Comparison of ENCODE assay signal across 1 cellular context in the genomic region with DNA sequence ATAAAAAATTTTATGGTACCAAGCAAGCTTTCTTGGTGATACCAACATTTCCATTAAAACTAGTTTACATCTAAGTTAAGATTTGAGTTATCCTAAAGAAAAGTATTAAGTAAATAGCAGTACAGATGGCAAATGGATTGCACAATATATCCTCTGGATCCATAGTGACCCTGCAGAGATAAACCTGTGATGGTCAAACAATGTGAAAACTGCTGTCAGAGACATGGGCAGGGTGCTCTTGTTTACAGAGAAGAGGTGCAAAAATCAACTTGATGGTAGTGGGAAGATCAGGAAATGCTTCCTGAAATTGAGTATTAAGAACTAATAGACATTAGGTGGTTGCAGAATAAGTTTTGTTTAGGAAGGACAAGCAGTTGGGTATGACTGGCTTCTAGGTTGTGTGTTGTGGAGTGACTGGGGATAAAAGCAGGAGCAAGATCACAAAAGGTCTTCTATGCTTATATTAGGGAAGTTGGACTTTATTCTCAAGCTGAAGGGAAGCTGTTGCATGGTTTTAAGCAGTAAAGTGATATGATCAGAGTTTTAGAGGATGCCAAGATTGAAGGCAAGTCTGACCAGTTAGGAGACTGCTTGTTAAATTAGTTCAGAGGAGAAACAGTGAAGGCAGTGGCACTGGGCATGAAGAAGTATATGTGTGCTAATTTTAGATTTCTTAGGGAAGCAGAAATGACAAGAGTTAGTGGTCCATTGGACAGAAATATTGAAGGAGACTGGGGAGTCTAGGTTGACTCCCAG.
A peak's percentile ranks its signal among the peaks of the same experiment; 100 is the strongest.
TF ChIP-seq lines count a peak whose summit lies in the region.

No MANE protein-coding gene starts in this region.

TF ChIP-seq in HepG2, 621 proteins besides CTCF, POLR2A, EP300 and RAD21 (continued from another document and continues in another):
- no peak for TF ChIP-seq ZXDC (CRISPR knock-in tag; IDR thresholded peaks at IDR 0.05)
- TF ChIP-seq, protein P1, sequence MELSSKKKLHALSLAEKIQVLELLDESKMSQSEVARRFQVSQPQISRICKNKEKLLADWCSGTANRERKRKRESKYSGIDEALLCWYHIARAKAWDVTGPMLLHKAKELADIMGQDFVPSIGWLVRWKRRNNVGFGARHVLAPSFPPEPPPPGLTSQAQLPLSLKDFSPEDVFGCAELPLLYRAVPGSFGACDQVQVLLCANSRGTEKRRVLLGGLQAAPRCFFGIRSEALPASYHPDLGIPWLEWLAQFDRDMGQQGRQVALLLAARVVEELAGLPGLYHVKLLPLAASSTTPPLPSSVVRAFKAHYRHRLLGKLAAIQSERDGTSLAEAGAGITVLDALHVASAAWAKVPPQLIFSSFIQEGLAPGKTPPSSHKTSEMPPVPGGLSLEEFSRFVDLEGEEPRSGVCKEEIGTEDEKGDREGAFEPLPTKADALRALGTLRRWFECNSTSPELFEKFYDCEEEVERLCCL (CRISPR knock-in tag; IDR thresholded peaks at IDR 0.05; ENCODE audit: borderline replicate concordance), result no peak
- no peak for TF ChIP-seq JUN (CRISPR knock-in tag; IDR thresholded peaks at IDR 0.05)
- TF ChIP-seq MAFK (conservative IDR thresholded peaks at IDR 0.05 in 1 of 2, IDR thresholded peaks at IDR 0.05 in 1 of 2; ENCODE audit: low read length in 2 of 2), result no peak
- no peak for TF ChIP-seq NFIB (CRISPR knock-in tag; IDR thresholded peaks at IDR 0.05; ENCODE audit: borderline replicate concordance)
- no peak for TF ChIP-seq PHB2 (IDR thresholded peaks at IDR 0.05; ENCODE audit: partially characterized antibody)
- no peak for TF ChIP-seq GZF1 (CRISPR knock-in tag; IDR thresholded peaks at IDR 0.05)
- TF ChIP-seq, protein P2, sequence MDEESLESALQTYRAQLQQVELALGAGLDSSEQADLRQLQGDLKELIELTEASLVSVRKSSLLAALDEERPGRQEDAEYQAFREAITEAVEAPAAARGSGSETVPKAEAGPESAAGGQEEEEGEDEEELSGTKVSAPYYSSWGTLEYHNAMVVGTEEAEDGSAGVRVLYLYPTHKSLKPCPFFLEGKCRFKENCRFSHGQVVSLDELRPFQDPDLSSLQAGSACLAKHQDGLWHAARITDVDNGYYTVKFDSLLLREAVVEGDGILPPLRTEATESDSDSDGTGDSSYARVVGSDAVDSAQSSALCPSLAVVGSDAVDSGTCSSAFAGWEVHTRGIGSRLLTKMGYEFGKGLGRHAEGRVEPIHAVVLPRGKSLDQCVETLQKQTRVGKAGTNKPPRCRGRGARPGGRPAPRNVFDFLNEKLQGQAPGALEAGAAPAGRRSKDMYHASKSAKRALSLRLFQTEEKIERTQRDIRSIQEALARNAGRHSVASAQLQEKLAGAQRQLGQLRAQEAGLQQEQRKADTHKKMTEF (CRISPR knock-in tag; IDR thresholded peaks at IDR 0.05), result peak; percentile 66
- TF ChIP-seq MTA3 (CRISPR knock-in tag; IDR thresholded peaks at IDR 0.05), result no peak
- no peak for TF ChIP-seq ATRX (CRISPR knock-in tag; IDR thresholded peaks at IDR 0.05; ENCODE audit: borderline replicate concordance)
- 0 out of 2 replicates have a peak, but pooled peaks have one; percentile 32 for TF ChIP-seq ZNF574 (CRISPR knock-in tag; IDR thresholded peaks at IDR 0.05)
- peak; percentile 84 for TF ChIP-seq HNF4A (CRISPR knock-in tag; IDR thresholded peaks at IDR 0.05)
- TF ChIP-seq ZNF557 (CRISPR knock-in tag; IDR thresholded peaks at IDR 0.05), result no peak
- TF ChIP-seq NKX3-1 (CRISPR knock-in tag; IDR thresholded peaks at IDR 0.05), result no peak
- no peak for TF ChIP-seq ZNF17 (CRISPR knock-in tag; IDR thresholded peaks at IDR 0.05)
- TF ChIP-seq SMC3 (IDR thresholded peaks at IDR 0.05; ENCODE audit: low read length), result no peak; the same call in none of the 2 replicates
- TF ChIP-seq NFYC (CRISPR knock-in tag; IDR thresholded peaks at IDR 0.05), result no peak
- TF ChIP-seq ATF7 (IDR thresholded peaks at IDR 0.05), result no peak
- TF ChIP-seq ATF7 (CRISPR knock-in tag; IDR thresholded peaks at IDR 0.05), result no peak
- no peak for TF ChIP-seq ZNF879 (CRISPR knock-in tag; IDR thresholded peaks at IDR 0.05)
- TF ChIP-seq, protein P3, sequence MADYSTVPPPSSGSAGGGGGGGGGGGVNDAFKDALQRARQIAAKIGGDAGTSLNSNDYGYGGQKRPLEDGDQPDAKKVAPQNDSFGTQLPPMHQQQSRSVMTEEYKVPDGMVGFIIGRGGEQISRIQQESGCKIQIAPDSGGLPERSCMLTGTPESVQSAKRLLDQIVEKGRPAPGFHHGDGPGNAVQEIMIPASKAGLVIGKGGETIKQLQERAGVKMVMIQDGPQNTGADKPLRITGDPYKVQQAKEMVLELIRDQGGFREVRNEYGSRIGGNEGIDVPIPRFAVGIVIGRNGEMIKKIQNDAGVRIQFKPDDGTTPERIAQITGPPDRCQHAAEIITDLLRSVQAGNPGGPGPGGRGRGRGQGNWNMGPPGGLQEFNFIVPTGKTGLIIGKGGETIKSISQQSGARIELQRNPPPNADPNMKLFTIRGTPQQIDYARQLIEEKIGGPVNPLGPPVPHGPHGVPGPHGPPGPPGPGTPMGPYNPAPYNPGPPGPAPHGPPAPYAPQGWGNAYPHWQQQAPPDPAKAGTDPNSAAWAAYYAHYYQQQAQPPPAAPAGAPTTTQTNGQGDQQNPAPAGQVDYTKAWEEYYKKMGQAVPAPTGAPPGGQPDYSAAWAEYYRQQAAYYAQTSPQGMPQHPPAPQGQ (CRISPR knock-in tag; IDR thresholded peaks at IDR 0.05; ENCODE audit: borderline replicate concordance), result no peak
- TF ChIP-seq, protein P4, sequence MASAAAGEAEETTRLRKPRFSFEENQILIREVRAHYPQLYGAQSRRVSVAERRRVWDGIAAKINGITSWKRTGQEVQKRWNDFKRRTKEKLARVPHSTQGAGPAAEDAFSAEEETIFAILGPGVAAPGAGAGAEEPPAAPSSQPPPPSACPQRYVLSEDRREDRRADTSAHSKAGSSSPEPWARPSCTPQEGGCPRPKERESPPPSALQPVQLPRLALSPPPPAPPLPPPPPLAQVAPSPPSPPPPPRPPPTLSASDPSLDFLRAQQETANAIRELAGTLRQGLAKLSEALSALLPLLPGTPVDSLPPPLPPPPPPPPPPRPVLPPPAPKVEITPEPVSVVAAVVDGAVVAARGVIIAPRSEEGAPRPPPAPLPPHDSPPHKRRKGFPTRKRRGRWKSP (CRISPR knock-in tag; IDR thresholded peaks at IDR 0.05), result 0 out of 2 replicates have a peak, but pooled peaks have one; percentile 29
- peak; percentile 76 for TF ChIP-seq SOX13 (IDR thresholded peaks at IDR 0.05)
- TF ChIP-seq SOX13 (CRISPR knock-in tag; conservative IDR thresholded peaks at IDR 0.05 in 1 of 2, IDR thresholded peaks at IDR 0.05 in 1 of 2), result peak in 1 of 2 experiments; percentile 93; a peak in 2 of 4 replicates
- peak; percentile 26; the same call in 1 of the 2 replicates for TF ChIP-seq DMAP1 (CRISPR knock-in tag; IDR thresholded peaks at IDR 0.05)
- TF ChIP-seq FOXO1 (CRISPR knock-in tag; IDR thresholded peaks at IDR 0.05), result peak; percentile 90; the same call in 1 of the 2 replicates
- TF ChIP-seq ZNF468 (CRISPR knock-in tag; IDR thresholded peaks at IDR 0.05), result no peak
- TF ChIP-seq ETV5 (CRISPR knock-in tag; IDR thresholded peaks at IDR 0.05; ENCODE audit: borderline replicate concordance), result peak; percentile 44; the same call in 1 of the 2 replicates
- TF ChIP-seq CEBPG (CRISPR knock-in tag; IDR thresholded peaks at IDR 0.05), result peak; percentile 99
- no peak for TF ChIP-seq NFE2L1 (CRISPR knock-in tag; IDR thresholded peaks at IDR 0.05; ENCODE audit: borderline replicate concordance)
- TF ChIP-seq, protein P5, sequence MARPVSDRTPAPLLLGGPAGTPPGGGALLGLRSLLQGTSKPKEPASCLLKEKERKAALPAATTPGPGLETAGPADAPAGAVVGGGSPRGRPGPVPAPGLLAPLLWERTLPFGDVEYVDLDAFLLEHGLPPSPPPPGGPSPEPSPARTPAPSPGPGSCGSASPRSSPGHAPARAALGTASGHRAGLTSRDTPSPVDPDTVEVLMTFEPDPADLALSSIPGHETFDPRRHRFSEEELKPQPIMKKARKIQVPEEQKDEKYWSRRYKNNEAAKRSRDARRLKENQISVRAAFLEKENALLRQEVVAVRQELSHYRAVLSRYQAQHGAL (CRISPR knock-in tag; IDR thresholded peaks at IDR 0.05; ENCODE audit: not compliant biosample characterization), result no peak
- TF ChIP-seq ZNF256 (CRISPR knock-in tag; conservative IDR thresholded peaks at IDR 0.05), result no peak
- no peak for TF ChIP-seq SP4 (CRISPR knock-in tag; IDR thresholded peaks at IDR 0.05)
- TF ChIP-seq U2AF1 (optimal IDR thresholded peaks at IDR 0.05; ENCODE audit: low read depth, low read length), result no peak
- TF ChIP-seq TARDBP (CRISPR knock-in tag; IDR thresholded peaks at IDR 0.05), result peak; percentile 73; the same call in 1 of the 2 replicates
- no peak for TF ChIP-seq ZSCAN9 (CRISPR knock-in tag; IDR thresholded peaks at IDR 0.05; ENCODE audit: borderline replicate concordance)
- TF ChIP-seq IKZF4 (CRISPR knock-in tag; IDR thresholded peaks at IDR 0.05; ENCODE audit: borderline replicate concordance, low read depth, not compliant biosample characterization), result no peak
- TF ChIP-seq ZNF569 (CRISPR knock-in tag; IDR thresholded peaks at IDR 0.05; ENCODE audit: borderline replicate concordance), result no peak
- no peak for TF ChIP-seq ZSCAN30 (CRISPR knock-in tag; IDR thresholded peaks at IDR 0.05)
- TF ChIP-seq RBM22 (optimal IDR thresholded peaks at IDR 0.05; ENCODE audit: low read length), result no peak
- no peak for TF ChIP-seq ZMYM3 (CRISPR knock-in tag; IDR thresholded peaks at IDR 0.05)
- no peak for TF ChIP-seq ZNF709 (CRISPR knock-in tag; IDR thresholded peaks at IDR 0.05)
- no peak for TF ChIP-seq ZNF597 (CRISPR knock-in tag; IDR thresholded peaks at IDR 0.05)
- no peak for TF ChIP-seq KLF16 (CRISPR knock-in tag; IDR thresholded peaks at IDR 0.05)
- TF ChIP-seq ZSCAN12 (CRISPR knock-in tag; IDR thresholded peaks at IDR 0.05), result no peak
- TF ChIP-seq, protein P6, sequence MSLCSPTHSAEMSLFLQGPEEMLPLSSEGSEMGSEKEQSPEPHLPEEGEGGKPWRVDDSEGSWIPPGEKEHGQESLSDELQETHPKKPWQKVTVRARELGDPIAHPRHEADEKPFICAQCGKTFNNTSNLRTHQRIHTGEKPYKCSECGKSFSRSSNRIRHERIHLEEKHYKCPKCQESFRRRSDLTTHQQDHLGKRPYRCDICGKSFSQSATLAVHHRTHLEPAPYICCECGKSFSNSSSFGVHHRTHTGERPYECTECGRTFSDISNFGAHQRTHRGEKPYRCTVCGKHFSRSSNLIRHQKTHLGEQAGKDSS (CRISPR knock-in tag; IDR thresholded peaks at IDR 0.05; ENCODE audit: borderline replicate concordance, low read depth), result no peak
- TF ChIP-seq MIER2 (CRISPR knock-in tag; IDR thresholded peaks at IDR 0.05), result no peak
- no peak for TF ChIP-seq SETDB1 (CRISPR knock-in tag; IDR thresholded peaks at IDR 0.05; ENCODE audit: borderline replicate concordance)
- TF ChIP-seq KDM5B (CRISPR knock-in tag; IDR thresholded peaks at IDR 0.05; ENCODE audit: borderline replicate concordance), result no peak
- TF ChIP-seq, protein P7, sequence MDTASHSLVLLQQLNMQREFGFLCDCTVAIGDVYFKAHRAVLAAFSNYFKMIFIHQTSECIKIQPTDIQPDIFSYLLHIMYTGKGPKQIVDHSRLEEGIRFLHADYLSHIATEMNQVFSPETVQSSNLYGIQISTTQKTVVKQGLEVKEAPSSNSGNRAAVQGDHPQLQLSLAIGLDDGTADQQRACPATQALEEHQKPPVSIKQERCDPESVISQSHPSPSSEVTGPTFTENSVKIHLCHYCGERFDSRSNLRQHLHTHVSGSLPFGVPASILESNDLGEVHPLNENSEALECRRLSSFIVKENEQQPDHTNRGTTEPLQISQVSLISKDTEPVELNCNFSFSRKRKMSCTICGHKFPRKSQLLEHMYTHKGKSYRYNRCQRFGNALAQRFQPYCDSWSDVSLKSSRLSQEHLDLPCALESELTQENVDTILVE (CRISPR knock-in tag; IDR thresholded peaks at IDR 0.05), result peak; percentile 64; the same call in 1 of the 2 replicates
